ENCODE assay signal across 8 cellular contexts in the genomic region with DNA sequence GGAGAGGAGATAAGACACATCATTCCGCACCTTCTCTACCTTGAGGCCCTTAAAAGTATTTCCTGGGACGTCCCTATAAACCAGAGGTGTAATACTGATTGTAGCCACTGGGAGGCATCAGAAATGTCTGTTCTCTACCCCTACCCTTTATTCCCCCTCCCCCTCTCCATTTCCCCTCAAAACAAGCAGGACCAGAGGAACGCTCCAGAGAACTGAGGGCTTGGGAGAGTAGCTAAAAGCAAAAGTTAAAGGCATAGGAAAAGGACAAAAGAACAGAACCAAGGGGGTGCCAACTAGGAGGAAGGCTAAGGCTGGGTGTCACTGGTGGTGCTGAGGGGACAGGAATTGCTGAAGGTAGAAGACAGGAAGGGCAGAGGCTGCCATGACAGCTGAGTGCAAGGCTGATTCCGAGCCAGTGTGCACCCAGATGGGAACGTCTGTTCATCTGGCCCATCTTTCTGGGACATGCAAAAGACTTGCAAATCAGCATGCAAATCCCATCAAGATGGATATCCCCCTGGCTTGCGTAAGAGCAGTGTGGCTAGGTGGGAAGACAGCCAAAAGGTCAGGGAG. TPM values are rescaled to one million over a fixed set of nuclear protein-coding genes. Genes with fewer than 3 reads are reported as not detected.
A peak's percentile ranks its signal among the peaks of the same experiment; 100 is the strongest.
DNase-seq lines count a peak whose midpoint lies in the region; ATAC-seq and TF ChIP-seq lines count a peak whose summit lies in the region.

No MANE protein-coding gene starts in this region.

- H3K4me3 ChIP-seq in right atrium auricular region = no peak overlapping the region

- TF ChIP-seq CTCF in right atrium auricular region (IDR thresholded peaks at IDR 0.05) = peak; percentile 62 to 82

- DNase-seq in AG08396 (ENCODE audit: low spot score) (peak; percentile 46), GM03348 (ENCODE audit: low spot score) (peak; percentile 69), NCI-H2227 treated with DMSO at 0.1 percent for 48 hours (lab: John Stamatoyannopoulos, UW) (peak; percentile 28), right atrium auricular region (ENCODE audit: low spot score) (no peak), globus pallidus (ENCODE audit: low spot score) (no peak), NCI-H187 treated with DMSO at 0.1 percent for 48 hours (lab: John Stamatoyannopoulos, UW) (no peak)
- peak in 1 of 2 donors; percentile 74 for DNase-seq in activated naive CD4-positive, alpha-beta T cell treated with anti-CD3 and anti-CD28 coated beads, Interleukin-2, amount 50 U/mL, for 72 hours (ENCODE audit: low spot score in 2 of 2)
- peak; percentile 38 to 76 for DNase-seq in stimulated activated effector memory CD8-positive, alpha-beta T cell treated with anti-CD3 and anti-CD28 coated beads, Interleukin-12 subunit alpha, Interleukin-12 subunit beta, amount 100 ng/mL, for 72 hours (ENCODE audit: low spot score in 2 of 2)

- no peak overlapping the region for H3K27ac ChIP-seq in right atrium auricular region

- H3K27me3 ChIP-seq in right atrium auricular region = no peaks in the 10 kb centered on the region

- peak; percentile 88 to 90 for ATAC-seq in activated naive CD4-positive, alpha-beta T cell treated with anti-CD3 and anti-CD28 coated beads, Interleukin-2, amount 50 U/mL, for 72 hours
- ATAC-seq in stimulated activated effector memory CD8-positive, alpha-beta T cell treated with anti-CD3 and anti-CD28 coated beads, Interleukin-12 subunit alpha, Interleukin-12 subunit beta, amount 100 ng/mL, for 72 hours = peak; percentile 76

- peak overlapping the region; percentile 46 to 92 for H3K27ac Mint-ChIP-seq in activated naive CD4-positive, alpha-beta T cell treated with anti-CD3 and anti-CD28 coated beads, Interleukin-2, amount 50 U/mL, for 72 hours
- peak overlapping the region; percentile 48 for H3K27ac Mint-ChIP-seq in stimulated activated effector memory CD8-positive, alpha-beta T cell treated with anti-CD3 and anti-CD28 coated beads, Interleukin-12 subunit alpha, Interleukin-12 subunit beta, amount 100 ng/mL, for 72 hours

- H3K9me3 ChIP-seq in right atrium auricular region = no peaks in the 10 kb centered on the region

- peaks cover 40% of the 10 kb centered on the region for H3K4me1 Mint-ChIP-seq in stimulated activated effector memory CD8-positive, alpha-beta T cell treated with anti-CD3 and anti-CD28 coated beads, Interleukin-12 subunit alpha, Interleukin-12 subunit beta, amount 100 ng/mL, for 72 hours

- peaks cover 68% of the 10 kb centered on the region for H3K36me3 ChIP-seq in right atrium auricular region

- peaks cover 6 to 11% of the 10 kb centered on the region in 2 donors for H3K36me3 Mint-ChIP-seq in activated naive CD4-positive, alpha-beta T cell treated with anti-CD3 and anti-CD28 coated beads, Interleukin-2, amount 50 U/mL, for 72 hours
- peaks cover 49% of the 10 kb centered on the region for H3K36me3 Mint-ChIP-seq in stimulated activated effector memory CD8-positive, alpha-beta T cell treated with anti-CD3 and anti-CD28 coated beads, Interleukin-12 subunit alpha, Interleukin-12 subunit beta, amount 100 ng/mL, for 72 hours

- peaks cover 0 to 7% of the 10 kb centered on the region in 2 donors for H3K4me1 ChIP-seq in right atrium auricular region

- no peak overlapping the region for H3K4me3 Mint-ChIP-seq in stimulated activated effector memory CD8-positive, alpha-beta T cell treated with anti-CD3 and anti-CD28 coated beads, Interleukin-12 subunit alpha, Interleukin-12 subunit beta, amount 100 ng/mL, for 72 hours

- no peaks in the 10 kb centered on the region for H3K9me3 Mint-ChIP-seq in activated naive CD4-positive, alpha-beta T cell treated with anti-CD3 and anti-CD28 coated beads, Interleukin-2, amount 50 U/mL, for 72 hours
- no peaks in the 10 kb centered on the region for H3K9me3 Mint-ChIP-seq in stimulated activated effector memory CD8-positive, alpha-beta T cell treated with anti-CD3 and anti-CD28 coated beads, Interleukin-12 subunit alpha, Interleukin-12 subunit beta, amount 100 ng/mL, for 72 hours

RNA-seq across cellular contexts. Expression of gene CAMTA2, which starts 6.7 kb away (rescaled TPM):
- total RNA-seq in activated naive CD4-positive, alpha-beta T cell treated with anti-CD3 and anti-CD28 coated beads, Interleukin-2, amount 50 U/mL, for 72 hours = 10 to 100 TPM; 66.2 to 82.3 TPM
- total RNA-seq in right atrium auricular region = 10 to 100 TPM; 20.3 to 24.7 TPM

RNA-seq across cellular contexts. Expression of gene SPAG7, which starts 13.1 kb away (rescaled TPM):
- total RNA-seq in activated naive CD4-positive, alpha-beta T cell treated with anti-CD3 and anti-CD28 coated beads, Interleukin-2, amount 50 U/mL, for 72 hours = 10 to 100 TPM; 70.3 to 94.6 TPM
- total RNA-seq in right atrium auricular region = 100 to 1,000 TPM in 1 of 2 donors, 10 to 100 TPM in 1; 83.9 to 122 TPM

RNA-seq across cellular contexts. Expression of gene INCA1, which starts 16.6 kb away (rescaled TPM):
- total RNA-seq in activated naive CD4-positive, alpha-beta T cell treated with anti-CD3 and anti-CD28 coated beads, Interleukin-2, amount 50 U/mL, for 72 hours = 1 to 10 TPM in 1 of 2 donors, under 1 TPM in 1; 0.53 to 2.6 TPM
- 1 to 10 TPM; 1.7 to 2.9 TPM for total RNA-seq in right atrium auricular region

RNA-seq across cellular contexts. Expression of gene KIF1C, which starts 17.0 kb away (rescaled TPM):
- 10 to 100 TPM; 37.9 to 42.4 TPM for total RNA-seq in activated naive CD4-positive, alpha-beta T cell treated with anti-CD3 and anti-CD28 coated beads, Interleukin-2, amount 50 U/mL, for 72 hours
- total RNA-seq in right atrium auricular region = 100 to 1,000 TPM; 179 to 232 TPM

RNA-seq across cellular contexts. Expression of gene ENO3, which starts 29.8 kb away (rescaled TPM):
- total RNA-seq in activated naive CD4-positive, alpha-beta T cell treated with anti-CD3 and anti-CD28 coated beads, Interleukin-2, amount 50 U/mL, for 72 hours = 10 to 100 TPM; 32.1 to 47.9 TPM
- 100 to 1,000 TPM; 235 to 563 TPM for total RNA-seq in right atrium auricular region

Comparison
In these comparisons a context has a peak if more than half of its experiments do, and no peak if none do; other contexts are left out.
1. DNase-seq: peak in AG08396 (single experiment), GM03348 (single experiment), NCI-H2227 treated with DMSO at 0.1 percent for 48 hours (single experiment) and stimulated activated effector memory CD8-positive, alpha-beta T cell treated with anti-CD3 and anti-CD28 coated beads, Interleukin-12 subunit alpha, Interleukin-12 subunit beta, amount 100 ng/mL, for 72 hours (2 of 2); none in right atrium auricular region (single experiment), globus pallidus (single experiment) and NCI-H187 treated with DMSO at 0.1 percent for 48 hours (single experiment).